In the genomic region with DNA sequence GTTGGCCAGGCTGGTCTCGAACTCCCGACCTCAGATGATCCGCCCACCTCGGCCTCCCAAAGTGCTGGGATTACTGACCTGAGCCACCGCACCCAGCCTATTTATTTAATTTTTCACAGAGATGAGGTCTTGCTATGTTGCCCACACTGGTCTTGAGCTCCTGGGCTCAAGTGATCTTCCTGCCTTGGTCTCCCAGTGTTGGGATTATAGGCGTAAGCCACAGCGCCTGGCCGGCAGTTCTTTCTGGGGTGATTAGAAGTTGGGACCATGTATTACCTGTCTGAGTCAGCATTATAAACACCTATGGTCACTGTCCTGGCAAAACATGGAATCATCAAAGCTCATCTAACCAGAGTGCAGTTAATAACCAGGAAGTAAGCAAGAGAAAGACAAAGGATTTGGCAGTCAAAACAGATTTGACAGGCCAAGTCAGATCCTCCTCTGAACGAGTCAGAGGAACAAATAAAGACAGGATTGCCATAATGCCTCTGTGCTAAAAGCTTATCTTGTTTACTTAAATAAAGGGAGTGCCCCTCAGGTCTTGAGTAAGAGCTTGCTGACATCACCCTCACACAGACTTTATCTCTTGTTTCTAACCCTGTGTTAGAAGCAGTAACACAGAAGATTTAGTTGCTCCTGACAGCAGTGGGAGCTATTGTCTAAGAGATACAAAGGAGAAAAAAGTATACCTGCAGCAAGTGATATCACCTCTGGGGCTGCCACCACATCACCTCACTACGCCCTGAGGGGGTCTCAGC, we compare ENCODE assay signal across 9 cellular contexts. TPM values are rescaled to one million over a fixed set of nuclear protein-coding genes. Genes with fewer than 3 reads are reported as not detected.
DNase-seq lines count a peak whose midpoint lies in the region; ATAC-seq and TF ChIP-seq lines count a peak whose summit lies in the region.
"Had no signal": no experiment of that assay in that cellular context is flagged by ENCODE, and none has a peak within 500 bp of the region (broad histone marks: within the 10 kb centered on the region; RNA-seq: fewer than 3 reads in every experiment).

No MANE protein-coding gene starts in this region.

- H3K9me3 ChIP-seq in heart right ventricle (no peaks in the 10 kb centered on the region), upper lobe of right lung (no peaks in the 10 kb centered on the region), tibial nerve (no peaks in the 10 kb centered on the region)

- H3K9me3 Mint-ChIP-seq in activated T-cell treated with anti-CD3 and anti-CD28 coated beads, Interleukin-2, amount 50 U/mL, for 72 hours = no peaks in the 10 kb centered on the region

- H3K4me3 Mint-ChIP-seq in activated T-cell treated with anti-CD3 and anti-CD28 coated beads, Interleukin-2, amount 50 U/mL, for 72 hours = no peak overlapping the region

- H3K27ac ChIP-seq in heart right ventricle (peak overlapping the region in 6 of 10 donors; percentile 5 to 53 (median 40)), upper lobe of right lung (peak overlapping the region; percentile 68), tibial nerve (peak overlapping the region in 1 of 4 donors; percentile 55)

- no peaks in the 10 kb centered on the region for H3K27me3 Mint-ChIP-seq in activated T-cell treated with anti-CD3 and anti-CD28 coated beads, Interleukin-2, amount 50 U/mL, for 72 hours (ENCODE audit: low read depth)

- H3K36me3 ChIP-seq in heart right ventricle (peaks cover 0 to 69% (median 0%) of the 10 kb centered on the region in 9 donors), upper lobe of right lung (peaks cover 39% of the 10 kb centered on the region), tibial nerve (peaks cover 0 to 34% (median 0%) of the 10 kb centered on the region in 3 donors)

- 84 to 88% methylated on average over 10 of the region's 10 CpGs for WGBS in heart right ventricle, 2 donors
- 84 to 91% methylated on average over 10 of the region's 10 CpGs for WGBS in tibial nerve, 2 donors

- no peaks in the 10 kb centered on the region for H3K27me3 ChIP-seq in heart right ventricle
- H3K27me3 ChIP-seq in upper lobe of right lung = no peaks in the 10 kb centered on the region
- no peaks in the 10 kb centered on the region for H3K27me3 ChIP-seq in tibial nerve

- intact Hi-C loops in heart right ventricle (cut with DNase I) = no loop called here
- intact Hi-C loops in upper lobe of right lung (cut with DNase I) = no loop called here

- TF ChIP-seq POLR2A in tibial nerve (IDR thresholded peaks at IDR 0.05) = no peak

- H3K4me1 ChIP-seq in heart right ventricle (peaks cover 0 to 20% (median 10%) of the 10 kb centered on the region in 9 donors), upper lobe of right lung (peaks cover 13% of the 10 kb centered on the region), tibial nerve (peaks cover 0 to 24% (median 0%) of the 10 kb centered on the region in 4 donors)

- peak in 1 of 2 donors; percentile 8 for DNase-seq in activated T-cell treated with anti-CD3 and anti-CD28 coated beads, Interleukin-2, amount 50 U/mL, for 72 hours
- no peak for DNase-seq in activated T-cell treated with anti-CD3 and anti-CD28 coated beads for 4 hours
- DNase-seq in T1000 (lab: John Stamatoyannopoulos, UW) = peak; percentile 34
- no peak for DNase-seq in heart right ventricle
- no peak for DNase-seq in upper lobe of right lung
- no peak for DNase-seq in cortex of kidney (lab: John Stamatoyannopoulos, UW)
- no peak for DNase-seq in NCI-H774 (lab: John Stamatoyannopoulos, UW)
- DNase-seq in tibial nerve (ENCODE audit: low spot score in 2 of 2) = no peak
- DNase-seq: GF-D8 had no signal

- peak overlapping the region; percentile 61 for H3K27ac Mint-ChIP-seq in activated T-cell treated with anti-CD3 and anti-CD28 coated beads, Interleukin-2, amount 50 U/mL, for 72 hours

- peak; percentile 49 to 53 for ATAC-seq in activated T-cell treated with anti-CD3 and anti-CD28 coated beads, Interleukin-2, amount 50 U/mL, for 72 hours (replicated peaks in 1 of 2)
- ATAC-seq in heart right ventricle (peak in 7 of 8 donors; percentile 56 to 94 (median 80)), upper lobe of right lung (peak; percentile 72)

- TF ChIP-seq CTCF in heart right ventricle (IDR thresholded peaks at IDR 0.05) (peak in 4 of 9 donors; percentile 8 to 27 (median 12)), upper lobe of right lung (IDR thresholded peaks at IDR 0.05) (no peak), tibial nerve (IDR thresholded peaks at IDR 0.05) (no peak)

- H3K36me3 Mint-ChIP-seq in activated T-cell treated with anti-CD3 and anti-CD28 coated beads, Interleukin-2, amount 50 U/mL, for 72 hours (ENCODE audit: insufficient read depth in 2 of 2) = peaks cover 2 to 4% of the 10 kb centered on the region in 2 donors

- peaks cover 36% of the 10 kb centered on the region for H3K4me1 Mint-ChIP-seq in activated T-cell treated with anti-CD3 and anti-CD28 coated beads, Interleukin-2, amount 50 U/mL, for 72 hours (ENCODE audit: low read depth)

- peak in 1 of 2 donors; percentile 51 for TF ChIP-seq EP300 in tibial nerve (IDR thresholded peaks at IDR 0.05)

- H3K4me3 ChIP-seq in heart right ventricle (no peak overlapping the region), upper lobe of right lung (no peak overlapping the region), tibial nerve (no peak overlapping the region)

RNA-seq across cellular contexts. Expression of gene SERPIND1, which starts 3.7 kb away (rescaled TPM):
- total RNA-seq in activated T-cell treated with anti-CD3 and anti-CD28 coated beads, Interleukin-2, amount 50 U/mL, for 72 hours = not detected
- total RNA-seq in heart right ventricle = under 1 TPM in 3 of 10 donors, not detected in 7; 0.09 to 0.26 (median 0.15) TPM
- under 1 TPM; 0.07 TPM for polyA plus RNA-seq in heart right ventricle
- 0.58 TPM for total RNA-seq in upper lobe of right lung
- total RNA-seq in tibial nerve = 1 to 10 TPM in 1 of 4 donors, under 1 TPM in 1, not detected in 2; 0.42 to 1.2 TPM
